ENCODE assay signal across 8 cellular contexts in genomic region chr1:182392045-182393028, GRCh38. TPM values are rescaled to one million over a fixed set of nuclear protein-coding genes. Genes with fewer than 3 reads are reported as not detected.
A peak's percentile ranks its signal among the peaks of the same experiment; 100 is the strongest.
DNase-seq lines count a peak whose midpoint lies in the region; ATAC-seq, FAIRE-seq and TF ChIP-seq lines count a peak whose summit lies in the region.

No MANE protein-coding gene starts in this region.

- TSS peak; percentile 18 for BruUV-seq in mammary epithelial cell (replicated peaks; lab: Mats Ljungman, UMichigan)

- TF ChIP-seq CTCF in mammary epithelial cell (conservative IDR thresholded peaks at IDR 0.05 in 1 of 2, IDR thresholded peaks at IDR 0.05 in 1 of 2; ENCODE audit: extremely low read depth in 1 of 2, insufficient read depth in 1 of 2, low read depth in 1 of 2, low read length in 2 of 2) (no peak), kidney (IDR thresholded peaks at IDR 0.05; ENCODE audit: borderline replicate concordance, extremely low read depth, insufficient read depth) (no peak)

- H3K4me2 ChIP-seq in BLaER1 treated with 17β-estradiol and CSF1 and Interleukin-3, amounts not matched to agents 10 nM and 100 nM = peak overlapping the region; percentile 75 to 98 (median 88)
- H3K4me2 ChIP-seq in mammary epithelial cell (ENCODE audit: insufficient read depth, low read depth, low read length) = peak overlapping the region; percentile 68

- peak; percentile 2 for ATAC-seq in GM19452 (IDR thresholded peaks at IDR 0.05; ENCODE audit: unreplicated experiment)

- H4K20me1 ChIP-seq in BLaER1 treated with 17β-estradiol and CSF1 and Interleukin-3, amounts not matched to agents 10 nM and 100 nM = peaks cover 34 to 42% (median 42%) of the 10 kb centered on the region in 11 experiments
- peaks cover 4% of the 10 kb centered on the region for H4K20me1 ChIP-seq in mammary epithelial cell (ENCODE audit: insufficient read depth, low read length)

- H3K36me3 ChIP-seq in BLaER1 treated with 17β-estradiol and CSF1 and Interleukin-3, amounts not matched to agents 10 nM and 100 nM = peaks cover 17 to 38% (median 23%) of the 10 kb centered on the region in 11 experiments
- peaks cover 7% of the 10 kb centered on the region for H3K36me3 ChIP-seq in mammary epithelial cell (ENCODE audit: insufficient read depth, low read length)
- H3K36me3 ChIP-seq in kidney (ENCODE audit: control insufficient read depth in 1 of 2, insufficient read depth in 2 of 2, low read length in 2 of 2) = peaks cover 5 to 12% of the 10 kb centered on the region in 2 donors

- H2AFZ ChIP-seq in mammary epithelial cell (ENCODE audit: low read depth, low read length) = peak overlapping the region; percentile 78

- peak; percentile 15 for DNase-seq in HuH-7.5 (ENCODE audit: low spot score)
- peak; percentile 92 for DNase-seq in SIG-M5 treated with dmso at 0.1 percent for 504 hours (lab: John Stamatoyannopoulos, UW; ENCODE audit: unreplicated experiment)
- peak; percentile 17 for DNase-seq in mammary epithelial cell
- DNase-seq in kidney = peak; percentile 88
- peak; percentile 12 for DNase-seq in stimulated activated CD4-positive, alpha-beta T cell treated with anti-CD3 and anti-CD28 coated beads, Interleukin-1b, Interleukin-23, amount 100 ng/mL, for 48 hours
- DNase-seq in Ammon's horn (ENCODE audit: low spot score) = no peak

- H3K79me2 ChIP-seq in mammary epithelial cell (ENCODE audit: insufficient read depth, low read length) = peaks cover 43% of the 10 kb centered on the region

- H3K9ac ChIP-seq in BLaER1 treated with 17β-estradiol and CSF1 and Interleukin-3, amounts not matched to agents 10 nM and 100 nM = peak overlapping the region; percentile 92 to 99 (median 97)
- H3K9ac ChIP-seq in mammary epithelial cell (ENCODE audit: insufficient read depth, low read length) (peak overlapping the region; percentile 23), kidney (ENCODE audit: low read length in 2 of 2) (peak overlapping the region; percentile 59 to 87)

- 53% methylated on average over 9 of the region's 47 CpGs for WGBS in mammary epithelial cell (ENCODE audit: low coverage, missing lambda C conversion rate)

- no peaks in the 10 kb centered on the region for H3K27me3 ChIP-seq in BLaER1 treated with 17β-estradiol and CSF1 and Interleukin-3, amounts not matched to agents 10 nM and 100 nM
- no peaks in the 10 kb centered on the region for H3K27me3 ChIP-seq in mammary epithelial cell (ENCODE audit: insufficient read depth, low read length)

- CTCF ChIA-PET in mammary epithelial cell (lab: Charles Lee; ENCODE audit: low non-redundant PET) = no interaction called here

- H3K4me1 ChIP-seq in BLaER1 treated with 17β-estradiol and CSF1 and Interleukin-3, amounts not matched to agents 10 nM and 100 nM = peaks cover 41 to 69% (median 52%) of the 10 kb centered on the region in 10 experiments
- H3K4me1 ChIP-seq in mammary epithelial cell (ENCODE audit: insufficient read depth, low read length) (peaks cover 16% of the 10 kb centered on the region), kidney (ENCODE audit: control insufficient read depth in 1 of 2, insufficient read depth in 1 of 2, low read depth in 1 of 2, low read length in 2 of 2) (peaks cover 4 to 16% of the 10 kb centered on the region in 2 donors)

- in situ Hi-C loops in mammary epithelial cell (cut with MboI; ENCODE audit: low sequenced_read_pairs in 2 of 2) = loop anchor here in 1 of 2 donors (5.0 kb wide), 1 partner anchor 305 kb away; no protein-coding TSS in a partner anchor

- intact Hi-C loops in mammary epithelial cell (cut with micrococcal nuclease) (loop anchor here (10.0 kb wide), 1 partner anchor 918 kb away; no protein-coding TSS in a partner anchor), kidney (cut with DNase I) (loop anchor here (10.0 kb wide), 1 partner anchor 248 kb away; no protein-coding TSS in a partner anchor)

- peak overlapping the region; percentile 92 to 98 (median 96) for H3K27ac ChIP-seq in BLaER1 treated with 17β-estradiol and CSF1 and Interleukin-3, amounts not matched to agents 10 nM and 100 nM
- H3K27ac ChIP-seq in mammary epithelial cell (ENCODE audit: insufficient read depth, low read depth, low read length) (peak overlapping the region; percentile 28), kidney (ENCODE audit: low read depth in 2 of 2, low read length in 2 of 2) (peak overlapping the region; percentile 94 to 96)

- dilution Hi-C loops in mammary epithelial cell (cut with HindIII; ENCODE audit: low sequenced_read_pairs) = no loop called here

- H3K4me3 ChIP-seq in BLaER1 treated with 17β-estradiol and CSF1 and Interleukin-3, amounts not matched to agents 10 nM and 100 nM = peak overlapping the region; percentile 79 to 99 (median 90)
- H3K4me3 ChIP-seq in mammary epithelial cell (replicated peaks in 1 of 3; ENCODE audit: insufficient read depth in 1 of 3, low read depth in 2 of 3, low read length in 3 of 3) (peak overlapping the region; percentile 75 to 95 (median 82)), kidney (ENCODE audit: low read length in 2 of 2) (peak overlapping the region; percentile 39 to 75)

- no peak for FAIRE-seq in kidney (lab: Jason Lieb, UNC)

- H3K9me3 ChIP-seq in BLaER1 treated with 17β-estradiol and CSF1 and Interleukin-3, amounts not matched to agents 10 nM and 100 nM (replicated peaks in 1 of 11) = no peaks in the 10 kb centered on the region; a peak in 1 of 22 replicates
- H3K9me3 ChIP-seq in mammary epithelial cell (replicated peaks; ENCODE audit: insufficient read depth, low read length) = no peaks in the 10 kb centered on the region
- H3K9me3 ChIP-seq in kidney (ENCODE audit: control insufficient read depth in 1 of 2, low read length in 2 of 2) = no peaks in the 10 kb centered on the region

RNA-seq across cellular contexts. Expression of gene GLUL, which starts 0.7 kb away (rescaled TPM):
- total RNA-seq in mammary epithelial cell (100 to 1,000 TPM; 400 to 471 TPM), kidney (533 TPM)
- polyA plus RNA-seq in mammary epithelial cell (893 TPM), kidney (ENCODE audit: insufficient read depth, low read depth, low replicate concordance) (90.6 TPM)
- 1,162 TPM for polyA minus RNA-seq in mammary epithelial cell

RNA-seq across cellular contexts. Expression of gene TEDDM1, which starts 8.1 kb away (rescaled TPM):
- total RNA-seq in mammary epithelial cell (not detected), kidney (not detected)
- polyA plus RNA-seq in mammary epithelial cell (not detected), kidney (ENCODE audit: insufficient read depth, low read depth, low replicate concordance) (not detected)
- not detected for polyA minus RNA-seq in mammary epithelial cell

RNA-seq across cellular contexts. Expression of gene RGSL1, which starts 57.6 kb away (rescaled TPM):
- total RNA-seq in mammary epithelial cell = not detected
- polyA plus RNA-seq in mammary epithelial cell = not detected
- not detected for polyA minus RNA-seq in mammary epithelial cell
- total RNA-seq in kidney = not detected
- polyA plus RNA-seq in kidney (ENCODE audit: insufficient read depth, low read depth, low replicate concordance) = not detected

Comparison
In these comparisons a context has a peak if more than half of its experiments do, and no peak if none do; other contexts are left out.
1. H3K27ac ChIP-seq: peak in every context shown above with its lines; median percentile 96 in BLaER1 treated with 17β-estradiol and CSF1 and Interleukin-3, amounts not matched to agents 10 nM and 100 nM; 95 in kidney; 28 in mammary epithelial cell.
2. H3K9ac ChIP-seq: peak in every context shown above with its lines; median percentile 97 in BLaER1 treated with 17β-estradiol and CSF1 and Interleukin-3, amounts not matched to agents 10 nM and 100 nM; 73 in kidney; 23 in mammary epithelial cell.